Comparison of ENCODE assay signal across 7 cellular contexts in genomic region chr13:111216166-111216960, GRCh38.
DNase-seq lines count a peak whose midpoint lies in the region; ATAC-seq and TF ChIP-seq lines count a peak whose summit lies in the region.

No MANE protein-coding gene starts in this region.

- no peaks in the 10 kb centered on the region for H3K9me3 Mint-ChIP-seq in naive B cell

- no peaks in the 10 kb centered on the region for H3K27me3 ChIP-seq in GM06990 (replicated peaks; ENCODE audit: control insufficient read depth, insufficient read depth, low read length)

- ATAC-seq in HG03103 (IDR thresholded peaks at IDR 0.05; ENCODE audit: low read depth, unreplicated experiment) (peak; percentile 50), naive B cell (ENCODE audit: low read depth in 2 of 2) (peak; percentile 41 to 52), HG03469 (IDR thresholded peaks at IDR 0.05; ENCODE audit: unreplicated experiment) (no peak), HG02870 (IDR thresholded peaks at IDR 0.05; ENCODE audit: unreplicated experiment) (no peak)

- H3K36me3 ChIP-seq in GM06990 (ENCODE audit: control insufficient read depth, insufficient read depth, low read length): peaks cover 14% of the 10 kb centered on the region

- H3K4me3 ChIP-seq in GM06990 (replicated peaks; ENCODE audit: low read depth, low read length): no peak overlapping the region
- H3K4me3 ChIP-seq in coronary artery: no peak overlapping the region

- H3K27ac Mint-ChIP-seq in naive B cell: peak overlapping the region in 5 of 6 donors; percentile 78 to 95 (median 80)

- no peak overlapping the region for H3K4me3 Mint-ChIP-seq in naive B cell

- H3K27me3 Mint-ChIP-seq in naive B cell: no peaks in the 10 kb centered on the region

- H3K36me3 Mint-ChIP-seq in naive B cell: no peaks in the 10 kb centered on the region

- H3K27ac ChIP-seq in coronary artery: peak overlapping the region; percentile 83 to 88

- TF ChIP-seq CTCF in GM06990 (IDR thresholded peaks at IDR 0.05; ENCODE audit: insufficient read depth, low read length, poor library complexity, severe bottlenecking): peak; percentile 53
- TF ChIP-seq CTCF in coronary artery (IDR thresholded peaks at IDR 0.05): peak; percentile 31

- H3K4me1 Mint-ChIP-seq in naive B cell: peaks cover 53 to 76% (median 55%) of the 10 kb centered on the region in 3 donors

- DNase-seq in GM06990 (ENCODE audit: extremely low read depth, insufficient read length) (no peak), T-helper 9 cell (peak; percentile 25), coronary artery (ENCODE audit: low spot score) (no peak), naive B cell (no peak)

Comparison
In these comparisons a context has a peak if more than half of its experiments do, and no peak if none do; other contexts are left out.
1. ATAC-seq: peak in HG03103 (single experiment) and naive B cell (2 of 2); none in HG03469 (single experiment) and HG02870 (single experiment).